1 cellular context compared by ENCODE assay signal in genomic region chr11:110044226-110044968, GRCh38.
TF ChIP-seq lines count a peak whose summit lies in the region.

No MANE protein-coding gene starts in this region.

TF ChIP-seq in GM12878, 131 proteins besides CTCF, POLR2A, EP300 and RAD21 (continued from another document):
- 0 out of 2 replicates have a peak, but pooled peaks have one; percentile 23 for TF ChIP-seq ZBTB33 (IDR thresholded peaks at IDR 0.05)
- TF ChIP-seq SMARCA5 (IDR thresholded peaks at IDR 0.05) = no peak
- 0 out of 4 replicates have a peak, but pooled peaks of 1 of the 2 experiments have one; percentile 20 for TF ChIP-seq IKZF2 (IDR thresholded peaks at IDR 0.05)
- no peak for TF ChIP-seq MLLT1 (IDR thresholded peaks at IDR 0.05)
